ENCODE assay signal across 8 cellular contexts in the genomic region with DNA sequence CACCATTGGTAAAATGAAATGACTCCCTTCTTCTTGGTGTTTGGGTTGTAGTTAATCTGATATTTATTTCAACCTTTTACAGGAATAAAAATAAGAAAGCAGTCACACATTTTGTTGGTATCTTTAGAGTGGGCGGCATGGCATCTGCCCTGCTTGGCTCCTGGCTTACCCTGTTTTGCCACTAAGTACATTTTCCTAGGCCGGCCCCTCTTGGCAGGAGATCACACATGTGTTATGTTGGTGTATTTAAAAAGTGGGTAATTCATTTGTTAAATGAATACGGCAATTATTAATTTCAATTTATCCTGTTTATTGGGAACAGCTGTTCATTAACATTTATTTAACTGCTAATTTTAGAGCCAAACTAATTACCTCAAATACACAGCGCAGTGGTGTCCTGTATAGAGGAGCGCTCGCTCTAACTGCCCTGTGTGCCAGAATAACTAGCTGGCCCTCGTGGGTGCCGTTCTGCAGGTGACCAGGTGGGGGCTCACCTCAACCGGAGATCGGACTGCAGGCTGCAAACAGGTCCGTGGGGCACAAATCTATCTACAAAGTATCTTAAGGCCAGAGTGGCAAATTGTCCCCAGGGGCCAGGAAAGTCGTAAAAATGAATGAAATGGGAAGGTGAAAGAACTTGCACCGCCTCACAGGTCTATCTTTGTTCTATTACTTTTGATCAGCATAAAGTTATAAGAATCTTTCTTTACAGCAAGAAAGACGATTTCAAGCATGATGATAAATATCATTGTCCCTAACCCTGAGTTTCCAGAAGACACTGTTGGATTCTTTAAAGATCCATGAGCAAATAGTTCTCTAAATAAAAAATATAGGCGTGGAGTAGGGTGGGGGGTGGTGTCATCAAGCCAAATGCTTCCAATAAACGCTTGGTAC. TPM values are rescaled to one million over a fixed set of nuclear protein-coding genes. Genes with fewer than 3 reads are reported as not detected.
DNase-seq lines count a peak whose midpoint lies in the region; TF ChIP-seq lines count a peak whose summit lies in the region.

No MANE protein-coding gene starts in this region.

- peak; percentile 21 for DNase-seq in GM12864 (ENCODE audit: low read depth)
- DNase-seq in H7, result peak; percentile 45
- peak; percentile 75 for DNase-seq in SK-N-DZ (ENCODE audit: low spot score)
- DNase-seq in activated naive CD4-positive, alpha-beta T cell treated with anti-CD3 and anti-CD28 coated beads for 36 hours, result peak; percentile 81
- DNase-seq in cardiac muscle cell (ENCODE audit: low read depth in 1 of 2, low spot score in 1 of 2), result peak; percentile 75 to 82
- DNase-seq in retina, result peak; percentile 84
- DNase-seq in OCI-M2 (lab: John Stamatoyannopoulos, UW; ENCODE audit: unreplicated experiment), result no peak

- no peaks in the 10 kb centered on the region for H3F3A ChIP-seq in Loucy (ENCODE audit: low read depth)

- no peaks in the 10 kb centered on the region for H3K27me3 ChIP-seq in H7 (ENCODE audit: control insufficient read depth, insufficient read depth, low read length)
- no peaks in the 10 kb centered on the region for H3K27me3 ChIP-seq in Loucy (ENCODE audit: insufficient read depth, low read length, poor library complexity, severe bottlenecking)
- H3K27me3 ChIP-seq in cardiac muscle cell, result no peaks in the 10 kb centered on the region

- no peaks in the 10 kb centered on the region for H4K20me1 ChIP-seq in Loucy (ENCODE audit: insufficient read depth, low read length, poor library complexity, severe bottlenecking)

- H3K27ac ChIP-seq in cardiac muscle cell, result no peak overlapping the region

- no peaks in the 10 kb centered on the region for H3K36me3 Mint-ChIP-seq in activated naive CD4-positive, alpha-beta T cell treated with anti-CD3 and anti-CD28 coated beads for 36 hours (ENCODE audit: low read depth)

- no peaks in the 10 kb centered on the region for H3K79me2 ChIP-seq in Loucy (ENCODE audit: insufficient read depth, low read length)

- CTCF ChIA-PET in activated naive CD4-positive, alpha-beta T cell treated with anti-CD3 and anti-CD28 coated beads for 36 hours (lab: Charles Lee), result interaction anchor here (0.6 to 6.3 kb wide), 17 partner anchors 9 to 720 kb away, joined by 3 to 58 read pairs (median 4); no protein-coding TSS in a partner anchor

- H3K27ac Mint-ChIP-seq in activated naive CD4-positive, alpha-beta T cell treated with anti-CD3 and anti-CD28 coated beads for 36 hours, result no peak overlapping the region

- H3K36me3 ChIP-seq in H7 (replicated peaks; ENCODE audit: control insufficient read depth, insufficient read depth, low read length) (no peaks in the 10 kb centered on the region), Loucy (ENCODE audit: insufficient read depth, low read length) (no peaks in the 10 kb centered on the region), cardiac muscle cell (no peaks in the 10 kb centered on the region)

- H3K4me3 Mint-ChIP-seq in activated naive CD4-positive, alpha-beta T cell treated with anti-CD3 and anti-CD28 coated beads for 36 hours, result no peak overlapping the region

- no peak overlapping the region for H3K9ac ChIP-seq in Loucy (ENCODE audit: low read depth, low read length, poor library complexity, severe bottlenecking)

- H3K4me2 ChIP-seq in Loucy (ENCODE audit: low read depth, low read length, poor library complexity, severe bottlenecking), result no peak overlapping the region

- H2AFZ ChIP-seq in Loucy (ENCODE audit: low read length), result peak overlapping the region; percentile 39; the same call in 1 of the 2 replicates

- intact Hi-C loops in activated naive CD4-positive, alpha-beta T cell treated with anti-CD3 and anti-CD28 coated beads for 36 hours (cut with micrococcal nuclease), result loop anchor here (1.0 to 5.0 kb wide), 4 partner anchors 105 to 647 kb away; no protein-coding TSS in a partner anchor

- H3K4me3 ChIP-seq in GM12864 (ENCODE audit: low read depth, low read length) (no peak overlapping the region), H7 (ENCODE audit: insufficient read depth, low read depth, low read length) (no peak overlapping the region), Loucy (ENCODE audit: low read length, poor library complexity, severe bottlenecking) (no peak overlapping the region), cardiac muscle cell (no peak overlapping the region)

- H3K4me1 Mint-ChIP-seq in activated naive CD4-positive, alpha-beta T cell treated with anti-CD3 and anti-CD28 coated beads for 36 hours (ENCODE audit: low read depth), result no peaks in the 10 kb centered on the region

- TF ChIP-seq CTCF in GM12864 (IDR thresholded peaks at IDR 0.05; ENCODE audit: low read depth, low read length, missing control alignments) (peak; percentile 92), Loucy (conservative IDR thresholded peaks at IDR 0.05; ENCODE audit: low read length) (peak; percentile 90), cardiac muscle cell (IDR thresholded peaks at IDR 0.05; ENCODE audit: low read depth, low read length) (peak; percentile 93)

- no peaks in the 10 kb centered on the region for H3K9me2 ChIP-seq in Loucy (replicated peaks; ENCODE audit: low read depth, low read length)

- H3K9me3 ChIP-seq in Loucy (ENCODE audit: insufficient read depth, low read depth, low read length) (no peaks in the 10 kb centered on the region), cardiac muscle cell (ENCODE audit: low read depth) (no peaks in the 10 kb centered on the region)

- H3K4me1 ChIP-seq in Loucy (ENCODE audit: insufficient read depth, low read length, poor library complexity, severe bottlenecking), result no peaks in the 10 kb centered on the region
- no peaks in the 10 kb centered on the region for H3K4me1 ChIP-seq in cardiac muscle cell (ENCODE audit: low read depth)

- no peaks in the 10 kb centered on the region for H3K27me3 Mint-ChIP-seq in activated naive CD4-positive, alpha-beta T cell treated with anti-CD3 and anti-CD28 coated beads for 36 hours (ENCODE audit: low read depth)

- no peaks in the 10 kb centered on the region for H3K9me3 Mint-ChIP-seq in activated naive CD4-positive, alpha-beta T cell treated with anti-CD3 and anti-CD28 coated beads for 36 hours

RNA-seq across cellular contexts. Expression of a gene that starts 26.2 kb away (rescaled TPM):
- total RNA-seq in H7 (2014; rRNA removed; shearing (Covaris generic)), result 0.07 TPM in 1 of 2 replicates, not detected in the other
- not detected in 2 replicates for polyA plus RNA-seq in SK-N-DZ (2014; cell fraction: cytosol; rRNA removed)
- polyA plus RNA-seq in SK-N-DZ (2014; cell fraction: nucleus; rRNA removed), result not detected in 2 replicates
- total RNA-seq in activated naive CD4-positive, alpha-beta T cell treated with anti-CD3 and anti-CD28 coated beads for 36 hours, result not detected
- not detected in 2 replicates for total RNA-seq in cardiac muscle cell
- polyA plus RNA-seq in cardiac muscle cell, result not detected in 2 replicates
